1 cellular context compared by ENCODE assay signal in the genomic region with DNA sequence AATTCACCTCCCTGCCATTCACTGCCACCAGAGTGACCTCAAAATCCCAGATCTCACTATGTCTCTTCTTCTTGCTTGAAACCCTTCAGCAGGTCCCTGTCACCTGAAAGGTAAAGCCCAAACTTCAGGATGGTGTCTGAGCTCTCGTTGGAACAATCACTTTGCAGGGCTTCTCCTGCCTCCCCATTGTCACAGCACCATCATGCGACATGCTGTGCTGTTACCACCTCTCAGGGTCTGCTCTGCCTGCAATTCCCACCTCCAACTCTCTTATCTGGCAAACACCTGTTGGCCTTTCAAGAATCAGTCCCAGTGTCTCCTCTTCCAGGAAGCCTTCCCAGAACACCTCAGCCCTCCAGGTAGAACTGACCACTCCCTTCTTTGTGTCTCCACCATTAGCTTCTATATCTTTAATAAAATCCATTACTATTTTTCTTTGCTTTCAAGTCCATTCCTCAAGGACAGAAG.
TF ChIP-seq lines count a peak whose summit lies in the region.

No MANE protein-coding gene starts in this region.

TF ChIP-seq in IMR-90, 13 proteins besides CTCF, POLR2A, EP300 and RAD21 (continued from another document):
- no peak for TF ChIP-seq MAFK (IDR thresholded peaks at IDR 0.05; ENCODE audit: low read depth, low read length)
- no peak for TF ChIP-seq FOS (IDR thresholded peaks at IDR 0.05; ENCODE audit: low read depth, low read length)
- no peak for TF ChIP-seq BHLHE40 (IDR thresholded peaks at IDR 0.05; ENCODE audit: low read depth, low read length)
- no peak for TF ChIP-seq MAZ (IDR thresholded peaks at IDR 0.05; ENCODE audit: borderline replicate concordance, low read depth, low read length)
- TF ChIP-seq, protein P1, sequence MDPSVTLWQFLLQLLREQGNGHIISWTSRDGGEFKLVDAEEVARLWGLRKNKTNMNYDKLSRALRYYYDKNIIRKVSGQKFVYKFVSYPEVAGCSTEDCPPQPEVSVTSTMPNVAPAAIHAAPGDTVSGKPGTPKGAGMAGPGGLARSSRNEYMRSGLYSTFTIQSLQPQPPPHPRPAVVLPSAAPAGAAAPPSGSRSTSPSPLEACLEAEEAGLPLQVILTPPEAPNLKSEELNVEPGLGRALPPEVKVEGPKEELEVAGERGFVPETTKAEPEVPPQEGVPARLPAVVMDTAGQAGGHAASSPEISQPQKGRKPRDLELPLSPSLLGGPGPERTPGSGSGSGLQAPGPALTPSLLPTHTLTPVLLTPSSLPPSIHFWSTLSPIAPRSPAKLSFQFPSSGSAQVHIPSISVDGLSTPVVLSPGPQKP (IDR thresholded peaks at IDR 0.05; ENCODE audit: borderline replicate concordance, low read depth, low read length) = no peak
- TF ChIP-seq SMC3 (IDR thresholded peaks at IDR 0.05; ENCODE audit: low read depth, low read length) = no peak
- TF ChIP-seq RFX5 (IDR thresholded peaks at IDR 0.05; ENCODE audit: low read depth, low read length) = no peak
- no peak for TF ChIP-seq CHD1 (IDR thresholded peaks at IDR 0.05; ENCODE audit: low read depth, low read length)
- no peak for TF ChIP-seq NFE2L2 (IDR thresholded peaks at IDR 0.05; ENCODE audit: low read depth, low read length)
- TF ChIP-seq, protein P2, sequence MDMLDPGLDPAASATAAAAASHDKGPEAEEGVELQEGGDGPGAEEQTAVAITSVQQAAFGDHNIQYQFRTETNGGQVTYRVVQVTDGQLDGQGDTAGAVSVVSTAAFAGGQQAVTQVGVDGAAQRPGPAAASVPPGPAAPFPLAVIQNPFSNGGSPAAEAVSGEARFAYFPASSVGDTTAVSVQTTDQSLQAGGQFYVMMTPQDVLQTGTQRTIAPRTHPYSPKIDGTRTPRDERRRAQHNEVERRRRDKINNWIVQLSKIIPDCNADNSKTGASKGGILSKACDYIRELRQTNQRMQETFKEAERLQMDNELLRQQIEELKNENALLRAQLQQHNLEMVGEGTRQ (IDR thresholded peaks at IDR 0.05; ENCODE audit: low read depth, low read length) = no peak
TF ChIP-seq in IMR-90: peak in this region for 0.
